36 cellular contexts compared by ENCODE assay signal in the genomic region with DNA sequence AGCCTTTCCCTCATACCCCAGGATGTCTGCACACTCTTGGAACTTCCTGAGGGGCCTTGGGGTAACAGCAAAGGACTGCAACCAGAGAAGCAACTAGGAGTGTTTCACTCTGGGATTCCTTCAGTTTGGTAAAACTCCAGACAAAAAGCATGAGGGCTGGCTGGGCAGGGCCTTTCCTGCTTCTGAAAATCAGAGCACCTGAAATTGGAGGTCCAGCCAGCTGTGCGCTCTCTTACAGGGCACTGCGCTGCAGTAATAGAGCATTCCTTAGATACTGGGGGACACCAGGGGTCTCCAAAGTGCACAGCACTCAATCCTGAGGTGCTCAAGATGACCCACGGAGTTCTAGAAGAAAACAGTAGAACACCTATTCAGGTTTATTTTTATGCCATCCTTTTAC.
"Had no signal": no experiment of that assay in that cellular context is flagged by ENCODE, and none has a peak within 500 bp of the region (broad histone marks: within the 10 kb centered on the region; RNA-seq: fewer than 3 reads in every experiment).

No MANE protein-coding gene starts in this region.

- H3K4me3 Mint-ChIP-seq: activated CD4-positive, alpha-beta memory T cell treated with anti-CD3 and anti-CD28 coated beads, Interleukin-2, amount 10 ng/mL, durations not matched to agents 7 days and 5 days; activated CD4-positive, alpha-beta T cell treated with anti-CD3 and anti-CD28 coated beads for 36 hours; activated CD4-positive, alpha-beta T cell treated with anti-CD3 and anti-CD28 coated beads, Interleukin-2, amount 10 ng/mL, durations not matched to agents 7 days and 5 days; activated CD8-positive, alpha-beta memory T cell treated with anti-CD3 and anti-CD28 coated beads, Interleukin-2, amount 10 ng/mL, durations not matched to agents 7 days and 5 days; activated CD8-positive, alpha-beta T cell treated with anti-CD3 and anti-CD28 coated beads, Interleukin-2, amount 10 ng/mL, durations not matched to agents 7 days and 5 days; activated naive CD4-positive, alpha-beta T cell treated with anti-CD3 and anti-CD28 coated beads, Interleukin-2, amount 10 ng/mL, durations not matched to agents 7 days and 5 days; activated naive CD4-positive, alpha-beta T cell treated with anti-CD3 and anti-CD28 coated beads, Interleukin-2, amount 50 U/mL, for 24 hours; activated naive CD8-positive, alpha-beta T cell; activated naive CD8-positive, alpha-beta T cell treated with anti-CD3 and anti-CD28 coated beads, Interleukin-2, amount 10 ng/mL, durations not matched to agents 7 days and 5 days; activated naive CD8-positive, alpha-beta T cell treated with anti-CD3 and anti-CD28 coated beads, Interleukin-2, amount 50 U/mL, for 24 hours; activated T-cell treated with anti-CD3 and anti-CD28 coated beads, Interleukin-2, amount 50 U/mL, for 24 hours; brain; central memory CD8-positive, alpha-beta T cell; T-helper 1 cell treated with Interleukin-12 subunit alpha and Interleukin-12 subunit beta and Interleukin-4 antibody, amounts not matched to agents 30 μg/mL and 1 μg/mL, for 36 hours; T-helper 2 cell treated with Interferon-gamma antibody and Interleukin-4, amounts not matched to agents 5 μg/mL and 100 μg/mL, for 36 hours; WTC11 had no signal

- H3K27ac Mint-ChIP-seq: activated CD4-positive, alpha-beta memory T cell treated with anti-CD3 and anti-CD28 coated beads, Interleukin-2, amount 10 ng/mL, durations not matched to agents 7 days and 5 days; activated CD4-positive, alpha-beta T cell treated with anti-CD3 and anti-CD28 coated beads for 36 hours; activated CD4-positive, alpha-beta T cell treated with anti-CD3 and anti-CD28 coated beads, Interleukin-2, amount 10 ng/mL, durations not matched to agents 7 days and 5 days; activated CD8-positive, alpha-beta memory T cell treated with anti-CD3 and anti-CD28 coated beads, Interleukin-2, amount 10 ng/mL, durations not matched to agents 7 days and 5 days; activated CD8-positive, alpha-beta T cell treated with anti-CD3 and anti-CD28 coated beads, Interleukin-2, amount 10 ng/mL, durations not matched to agents 7 days and 5 days; activated naive CD4-positive, alpha-beta T cell treated with anti-CD3 and anti-CD28 coated beads, Interleukin-2, amount 10 ng/mL, durations not matched to agents 7 days and 5 days; activated naive CD4-positive, alpha-beta T cell treated with anti-CD3 and anti-CD28 coated beads, Interleukin-2, amount 50 U/mL, for 24 hours; activated naive CD8-positive, alpha-beta T cell; activated naive CD8-positive, alpha-beta T cell treated with anti-CD3 and anti-CD28 coated beads, Interleukin-2, amount 10 ng/mL, durations not matched to agents 7 days and 5 days; activated naive CD8-positive, alpha-beta T cell treated with anti-CD3 and anti-CD28 coated beads, Interleukin-2, amount 50 U/mL, for 24 hours; activated T-cell treated with anti-CD3 and anti-CD28 coated beads, Interleukin-2, amount 50 U/mL, for 24 hours; activated T-helper 2 cell treated with anti-CD3 and anti-CD28 coated beads, Interferon-gamma antibody, Interleukin-2, Interleukin-4, amounts not matched to agents 10 μg/mL and 5 μg/mL and 100 μg/mL, durations not matched to agents 14 hours and 24 hours and 36 hours; brain; T-helper 1 cell treated with Interleukin-12 subunit alpha and Interleukin-12 subunit beta and Interleukin-4 antibody, amounts not matched to agents 30 μg/mL and 1 μg/mL, for 36 hours; T-helper 2 cell treated with Interferon-gamma antibody and Interleukin-4, amounts not matched to agents 5 μg/mL and 100 μg/mL, for 36 hours; WTC11 had no signal

- H3K4me1 ChIP-seq: ascending aorta had no signal

- H3K4me1 Mint-ChIP-seq: activated naive CD4-positive, alpha-beta T cell treated with anti-CD3 and anti-CD28 coated beads, Interleukin-2, amount 50 U/mL, for 24 hours had no signal

- H3K9me3 ChIP-seq: ascending aorta had no signal

- H3K36me3 Mint-ChIP-seq: activated CD8-positive, alpha-beta memory T cell treated with anti-CD3 and anti-CD28 coated beads, Interleukin-2, amount 10 ng/mL, durations not matched to agents 7 days and 5 days; activated naive CD4-positive, alpha-beta T cell treated with anti-CD3 and anti-CD28 coated beads, Interleukin-2, amount 10 ng/mL, durations not matched to agents 7 days and 5 days; activated naive CD4-positive, alpha-beta T cell treated with anti-CD3 and anti-CD28 coated beads, Interleukin-2, amount 50 U/mL, for 24 hours; activated naive CD8-positive, alpha-beta T cell; activated naive CD8-positive, alpha-beta T cell treated with anti-CD3 and anti-CD28 coated beads, Interleukin-2, amount 10 ng/mL, durations not matched to agents 7 days and 5 days; brain; WTC11 had no signal

- H3K27me3 ChIP-seq: ascending aorta, cardiac muscle cell had no signal

- H3K36me3 ChIP-seq: ascending aorta, cardiac muscle cell had no signal

- H3K27ac ChIP-seq: ascending aorta, cardiac muscle cell, WERI-Rb-1 had no signal

- H3K9me3 Mint-ChIP-seq: activated CD4-positive, alpha-beta memory T cell treated with anti-CD3 and anti-CD28 coated beads, Interleukin-2, amount 10 ng/mL, durations not matched to agents 7 days and 5 days; activated CD4-positive, alpha-beta T cell treated with anti-CD3 and anti-CD28 coated beads, Interleukin-2, amount 10 ng/mL, durations not matched to agents 7 days and 5 days; activated naive CD4-positive, alpha-beta T cell treated with anti-CD3 and anti-CD28 coated beads, Interleukin-2, amount 50 U/mL, for 24 hours; activated naive CD8-positive, alpha-beta T cell treated with anti-CD3 and anti-CD28 coated beads, Interleukin-2, amount 50 U/mL, for 24 hours; activated T-cell treated with anti-CD3 and anti-CD28 coated beads, Interleukin-2, amount 50 U/mL, for 24 hours; activated T-helper 2 cell treated with anti-CD3 and anti-CD28 coated beads, Interferon-gamma antibody, Interleukin-2, Interleukin-4, amounts not matched to agents 10 μg/mL and 5 μg/mL and 100 μg/mL, durations not matched to agents 14 hours and 24 hours and 36 hours; brain; central memory CD8-positive, alpha-beta T cell; T-helper 1 cell treated with Interleukin-12 subunit alpha and Interleukin-12 subunit beta and Interleukin-4 antibody, amounts not matched to agents 30 μg/mL and 1 μg/mL, for 36 hours; T-helper 2 cell treated with Interferon-gamma antibody and Interleukin-4, amounts not matched to agents 5 μg/mL and 100 μg/mL, for 36 hours; WTC11 had no signal

- H3K4me3 ChIP-seq: ascending aorta, cardiac muscle cell had no signal

- H3K27me3 Mint-ChIP-seq: activated CD4-positive, alpha-beta memory T cell treated with anti-CD3 and anti-CD28 coated beads, Interleukin-2, amount 10 ng/mL, durations not matched to agents 7 days and 5 days; activated CD4-positive, alpha-beta T cell treated with anti-CD3 and anti-CD28 coated beads for 36 hours; activated CD4-positive, alpha-beta T cell treated with anti-CD3 and anti-CD28 coated beads, Interleukin-2, amount 10 ng/mL, durations not matched to agents 7 days and 5 days; activated CD8-positive, alpha-beta memory T cell treated with anti-CD3 and anti-CD28 coated beads, Interleukin-2, amount 10 ng/mL, durations not matched to agents 7 days and 5 days; activated naive CD4-positive, alpha-beta T cell treated with anti-CD3 and anti-CD28 coated beads, Interleukin-2, amount 50 U/mL, for 24 hours; activated naive CD8-positive, alpha-beta T cell; activated naive CD8-positive, alpha-beta T cell treated with anti-CD3 and anti-CD28 coated beads, Interleukin-2, amount 50 U/mL, for 24 hours; activated T-cell treated with anti-CD3 and anti-CD28 coated beads, Interleukin-2, amount 50 U/mL, for 24 hours; brain; central memory CD8-positive, alpha-beta T cell had no signal

- DNase-seq: activated CD4-positive, alpha-beta memory T cell treated with anti-CD3 and anti-CD28 coated beads, Interleukin-2, amount 10 ng/mL, durations not matched to agents 7 days and 5 days; activated CD4-positive, alpha-beta T cell treated with anti-CD3 and anti-CD28 coated beads for 1 hour; activated CD4-positive, alpha-beta T cell treated with anti-CD3 and anti-CD28 coated beads for 36 hours; activated CD4-positive, alpha-beta T cell treated with anti-CD3 and anti-CD28 coated beads for 48 hours; activated CD4-positive, alpha-beta T cell treated with anti-CD3 and anti-CD28 coated beads, Interleukin-2, amount 10 ng/mL, durations not matched to agents 7 days and 5 days; activated CD4-positive, alpha-beta T cell treated with anti-CD3 and anti-CD28 coated beads, Interleukin-2, amount 50 U/mL, for 48 hours; activated CD4-positive, CD25-positive, alpha-beta regulatory T cell; activated CD8-positive, alpha-beta memory T cell treated with anti-CD3 and anti-CD28 coated beads for 24 hours; activated CD8-positive, alpha-beta memory T cell treated with anti-CD3 and anti-CD28 coated beads, Interleukin-2, amount 10 ng/mL, durations not matched to agents 7 days and 5 days; activated CD8-positive, alpha-beta memory T cell treated with anti-CD3 and anti-CD28 coated beads, Interleukin-2, amount 50 U/mL, for 48 hours; activated CD8-positive, alpha-beta T cell treated with anti-CD3 and anti-CD28 coated beads, Interleukin-2, amount 10 ng/mL, durations not matched to agents 7 days and 5 days; activated effector memory CD4-positive, alpha-beta T cell treated with Interleukin-2 at 50 U/mL for 16 hours; activated gamma-delta T cell; activated naive CD4-positive, alpha-beta T cell treated with anti-CD3 and anti-CD28 coated beads, Interleukin-2, amount 10 ng/mL, durations not matched to agents 7 days and 5 days; activated naive CD4-positive, alpha-beta T cell treated with Interleukin-2 at 50 U/mL for 16 hours; activated naive CD8-positive, alpha-beta T cell treated with anti-CD3 and anti-CD28 coated beads, Interleukin-2, amount 10 ng/mL, durations not matched to agents 7 days and 5 days; activated naive CD8-positive, alpha-beta T cell treated with anti-CD3 and anti-CD28 coated beads, Interleukin-2, amount 50 U/mL, for 24 hours; activated T-cell treated with anti-CD3 and anti-CD28 coated beads, Interleukin-2, amount 50 U/mL, for 24 hours; activated T-cell treated with anti-CD3 and anti-CD28 coated beads, Interleukin-2, amount 50 U/mL, for 48 hours; amygdala; anterior cingulate cortex; caudate nucleus; cerebellar nuclear complex; T-helper 2 cell; T-helper 9 cell; WERI-Rb-1 had no signal
